Comparison of ENCODE assay signal across 2 cellular contexts in the genomic region with DNA sequence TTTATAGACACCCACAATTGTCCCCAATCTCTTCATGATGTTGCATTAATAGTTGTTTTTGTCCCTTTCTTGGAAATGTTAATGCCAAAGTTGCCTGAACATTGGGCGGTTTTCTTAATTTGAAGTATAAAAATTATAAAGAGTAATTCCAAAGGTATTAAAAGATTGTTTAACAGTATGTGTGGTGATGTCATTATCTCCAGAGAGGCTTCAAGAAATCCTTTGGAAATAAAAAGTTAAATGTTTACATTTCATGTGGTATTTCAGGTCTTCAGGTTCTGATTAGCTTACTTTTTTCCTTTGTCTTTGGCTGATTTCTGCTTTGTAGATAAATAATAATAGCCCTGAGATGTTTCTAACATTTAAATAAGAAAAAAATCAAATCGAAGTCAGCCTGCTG.
TF ChIP-seq lines count a peak whose summit lies in the region.

No MANE protein-coding gene starts in this region.

TF ChIP-seq in HepG2, 621 proteins besides CTCF, POLR2A, EP300 and RAD21:
- TF ChIP-seq ATF7 (IDR thresholded peaks at IDR 0.05): peak; percentile 37; the same call in 1 of the 2 replicates
- TF ChIP-seq ATF7 (CRISPR knock-in tag; IDR thresholded peaks at IDR 0.05): no peak
- no peak for TF ChIP-seq ZNF3 (CRISPR knock-in tag; IDR thresholded peaks at IDR 0.05)
- no peak for TF ChIP-seq DNMT1 (CRISPR knock-in tag; IDR thresholded peaks at IDR 0.05)
- no peak for TF ChIP-seq ZNF780A (CRISPR knock-in tag; IDR thresholded peaks at IDR 0.05)

TF ChIP-seq in K562, 482 proteins besides CTCF, POLR2A, EP300 and RAD21:
- no peak for TF ChIP-seq NCOA2 (IDR thresholded peaks at IDR 0.05; ENCODE audit: partially characterized antibody in 2 of 2)
- TF ChIP-seq FOXA1 (IDR thresholded peaks at IDR 0.05; ENCODE audit: borderline replicate concordance): no peak
- no peak for TF ChIP-seq SIN3A (IDR thresholded peaks at IDR 0.05; ENCODE audit: borderline replicate concordance in 2 of 2, control insufficient read depth in 1 of 2, low read depth in 2 of 2, low read length in 2 of 2)
- TF ChIP-seq, protein P1, sequence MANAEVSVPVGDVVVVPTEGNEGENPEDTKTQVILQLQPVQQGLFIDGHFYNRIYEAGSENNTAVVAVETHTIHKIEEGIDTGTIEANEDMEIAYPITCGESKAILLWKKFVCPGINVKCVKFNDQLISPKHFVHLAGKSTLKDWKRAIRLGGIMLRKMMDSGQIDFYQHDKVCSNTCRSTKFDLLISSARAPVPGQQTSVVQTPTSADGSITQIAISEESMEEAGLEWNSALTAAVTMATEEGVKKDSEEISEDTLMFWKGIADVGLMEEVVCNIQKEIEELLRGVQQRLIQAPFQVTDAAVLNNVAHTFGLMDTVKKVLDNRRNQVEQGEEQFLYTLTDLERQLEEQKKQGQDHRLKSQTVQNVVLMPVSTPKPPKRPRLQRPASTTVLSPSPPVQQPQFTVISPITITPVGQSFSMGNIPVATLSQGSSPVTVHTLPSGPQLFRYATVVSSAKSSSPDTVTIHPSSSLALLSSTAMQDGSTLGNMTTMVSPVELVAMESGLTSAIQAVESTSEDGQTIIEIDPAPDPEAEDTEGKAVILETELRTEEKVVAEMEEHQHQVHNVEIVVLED (CRISPR knock-in tag; IDR thresholded peaks at IDR 0.05): no peak
- no peak for TF ChIP-seq KLF13 (tag; IDR thresholded peaks at IDR 0.05; ENCODE audit: borderline replicate concordance, low read depth)
- no peak for TF ChIP-seq RFX5 (IDR thresholded peaks at IDR 0.05; ENCODE audit: low read depth, low read length)
- TF ChIP-seq TAF1 (IDR thresholded peaks at IDR 0.05; ENCODE audit: control insufficient read depth, extremely low read depth, insufficient read depth, low read length, severe bottlenecking): no peak
- peak; percentile 55; the same call in 1 of the 2 replicates for TF ChIP-seq KAT7 (CRISPR knock-in tag; IDR thresholded peaks at IDR 0.05; ENCODE audit: borderline replicate concordance)
- no peak for TF ChIP-seq CCNT2 (IDR thresholded peaks at IDR 0.05; ENCODE audit: borderline replicate concordance, extremely low read depth, insufficient read length, low read depth, low read length)
- TF ChIP-seq, protein P2, sequence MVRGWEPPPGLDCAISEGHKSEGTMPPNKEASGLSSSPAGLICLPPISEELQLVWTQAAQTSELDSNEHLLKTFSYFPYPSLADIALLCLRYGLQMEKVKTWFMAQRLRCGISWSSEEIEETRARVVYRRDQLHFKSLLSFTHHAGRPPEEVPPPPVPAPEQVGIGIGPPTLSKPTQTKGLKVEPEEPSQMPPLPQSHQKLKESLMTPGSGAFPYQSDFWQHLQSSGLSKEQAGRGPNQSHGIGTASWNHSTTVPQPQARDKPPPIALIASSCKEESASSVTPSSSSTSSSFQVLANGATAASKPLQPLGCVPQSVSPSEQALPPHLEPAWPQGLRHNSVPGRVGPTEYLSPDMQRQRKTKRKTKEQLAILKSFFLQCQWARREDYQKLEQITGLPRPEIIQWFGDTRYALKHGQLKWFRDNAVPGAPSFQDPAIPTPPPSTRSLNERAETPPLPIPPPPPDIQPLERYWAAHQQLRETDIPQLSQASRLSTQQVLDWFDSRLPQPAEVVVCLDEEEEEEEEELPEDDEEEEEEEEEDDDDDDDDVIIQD (CRISPR knock-in tag; IDR thresholded peaks at IDR 0.05): no peak
- TF ChIP-seq DPF2 (IDR thresholded peaks at IDR 0.05): no peak
- TF ChIP-seq, protein P3, sequence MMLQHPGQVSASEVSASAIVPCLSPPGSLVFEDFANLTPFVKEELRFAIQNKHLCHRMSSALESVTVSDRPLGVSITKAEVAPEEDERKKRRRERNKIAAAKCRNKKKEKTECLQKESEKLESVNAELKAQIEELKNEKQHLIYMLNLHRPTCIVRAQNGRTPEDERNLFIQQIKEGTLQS (IDR thresholded peaks at IDR 0.05): peak; percentile 51; the same call in 1 of the 2 replicates
- TF ChIP-seq, protein P3 (CRISPR knock-in tag; conservative IDR thresholded peaks at IDR 0.05): no peak
- no peak for TF ChIP-seq RBM25 (IDR thresholded peaks at IDR 0.05; ENCODE audit: low read depth, low read length, severe bottlenecking)
- TF ChIP-seq TEAD2 (tag; IDR thresholded peaks at IDR 0.05): 0 out of 2 replicates have a peak, but pooled peaks have one; percentile 1
